Comparison of ENCODE assay signal across 8 cellular contexts in the genomic region with DNA sequence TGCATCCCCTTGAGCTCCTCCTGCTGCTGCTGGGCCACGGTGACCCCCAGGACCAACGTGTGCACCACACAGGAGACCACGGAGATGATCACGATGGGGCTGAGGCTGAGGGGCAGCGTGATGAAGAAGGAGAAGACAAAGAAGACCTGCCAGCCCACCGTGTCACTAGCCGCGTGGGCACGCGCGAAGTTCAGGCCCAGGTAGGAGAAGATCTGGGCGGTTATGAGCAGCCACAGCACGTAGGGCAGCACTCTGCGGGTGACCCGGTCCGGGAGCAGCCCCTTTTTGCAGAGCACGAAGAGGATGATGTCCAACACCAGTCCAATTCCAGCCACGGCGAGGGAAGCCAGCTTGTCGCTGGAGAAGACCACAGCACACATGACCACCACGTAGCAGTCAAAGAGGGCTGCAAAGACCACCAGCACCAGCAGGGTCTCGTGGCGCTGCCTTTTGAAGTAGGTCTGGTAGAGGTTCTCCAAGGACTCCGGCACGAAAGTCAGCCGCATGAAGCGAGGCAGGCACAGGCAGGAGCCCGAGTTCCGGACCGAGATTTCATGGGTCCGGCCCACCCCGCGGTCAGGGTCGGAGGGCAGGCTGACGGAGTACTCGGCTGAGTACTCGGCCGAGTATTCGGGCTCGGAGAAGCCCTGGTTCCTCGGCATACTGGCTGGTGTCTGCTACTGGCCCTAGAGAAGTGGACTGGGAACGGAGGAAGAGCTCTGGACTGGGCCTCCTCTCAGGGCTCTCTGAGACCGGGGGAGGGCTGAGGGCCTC. TPM values are rescaled to one million over a fixed set of nuclear protein-coding genes. Genes with fewer than 3 reads are reported as not detected.
A peak's percentile ranks its signal among the peaks of the same experiment; 100 is the strongest.
DNase-seq lines count a peak whose midpoint lies in the region; ATAC-seq and TF ChIP-seq lines count a peak whose summit lies in the region.

No MANE protein-coding gene starts in this region.

- ATAC-seq in sciatic nerve (peak; percentile 2), HG03025 (IDR thresholded peaks at IDR 0.05; ENCODE audit: low FRiP score, unreplicated experiment) (no peak), HG03342 (IDR thresholded peaks at IDR 0.05; ENCODE audit: unreplicated experiment) (no peak), HG02981 (IDR thresholded peaks at IDR 0.05; ENCODE audit: unreplicated experiment) (no peak)

- H3K27me3 ChIP-seq in esophagus squamous epithelium, result no peaks in the 10 kb centered on the region

- H3K9me3 ChIP-seq in ES-I3 (ENCODE audit: control insufficient read depth, insufficient read depth, low read length) (no peaks in the 10 kb centered on the region), esophagus squamous epithelium (no peaks in the 10 kb centered on the region)

- peak overlapping the region; percentile 69; the same call in 1 of the 2 replicates for H3K9ac ChIP-seq in ES-I3 (ENCODE audit: low read depth, low read length)

- TF ChIP-seq POLR2A in Raji (IDR thresholded peaks at IDR 0.05; ENCODE audit: insufficient read depth, low read depth, low read length) (0 out of 2 replicates have a peak, but pooled peaks have one; percentile 6), esophagus squamous epithelium (IDR thresholded peaks at IDR 0.05) (no peak)

- no peak for TF ChIP-seq CTCF in esophagus squamous epithelium (IDR thresholded peaks at IDR 0.05)

- H3K27ac ChIP-seq in esophagus squamous epithelium, result peak overlapping the region; percentile 52 to 91 (median 81)

- intact Hi-C loops in esophagus squamous epithelium (cut with DNase I), result no loop called here
- intact Hi-C loops in sciatic nerve (cut with DNase I), result no loop called here

- peaks cover 7% of the 10 kb centered on the region; the same call in 1 of the 2 replicates for H3K4me1 ChIP-seq in ES-I3 (ENCODE audit: insufficient read depth, low read length)
- H3K4me1 ChIP-seq in esophagus squamous epithelium, result peaks cover 11 to 70% (median 22%) of the 10 kb centered on the region in 3 donors

- peak overlapping the region; percentile 53 to 89 (median 66) for H3K4me3 ChIP-seq in esophagus squamous epithelium

- 83 to 85% methylated on average over 21 to 36 of the region's 43 CpGs for WGBS in esophagus squamous epithelium, 2 donors

- no peaks in the 10 kb centered on the region for H3K36me3 ChIP-seq in ES-I3 (ENCODE audit: insufficient read depth, low read length)
- peaks cover 0 to 7% (median 0%) of the 10 kb centered on the region in 3 donors for H3K36me3 ChIP-seq in esophagus squamous epithelium

- DNase-seq in esophagus squamous epithelium (lab: John Stamatoyannopoulos, UW), result no peak
- peak; percentile 64 for DNase-seq in sciatic nerve (ENCODE audit: low spot score)
- no peak for DNase-seq in CD1c-positive myeloid dendritic cell (ENCODE audit: extremely low spot score)

RNA-seq across cellular contexts. Expression of gene ADCY3, which starts 1.5 kb away (rescaled TPM):
- total RNA-seq in esophagus squamous epithelium (10 to 100 TPM; 14.8 to 48.3 (median 34.3) TPM), sciatic nerve (306 TPM)

RNA-seq across cellular contexts. Expression of gene DNAJC27, which starts 53.2 kb away (rescaled TPM):
- total RNA-seq in esophagus squamous epithelium (1 to 10 TPM; 2.1 to 4.6 (median 4.2) TPM), sciatic nerve (23.0 TPM)
